Comparison of ENCODE assay signal across 1 cellular context in genomic region chr6:41549673-41550072, GRCh38.
TF ChIP-seq lines count a peak whose summit lies in the region.

No MANE protein-coding gene starts in this region.

TF ChIP-seq in GM12878, 131 proteins besides CTCF, POLR2A, EP300 and RAD21:
- TF ChIP-seq MEF2A (IDR thresholded peaks at IDR 0.05; ENCODE audit: insufficient read depth, low read depth, low read length) (no peak), ATF2 (IDR thresholded peaks at IDR 0.05; ENCODE audit: low read length) (no peak), ZNF622 (IDR thresholded peaks at IDR 0.05) (no peak), SIX5 (IDR thresholded peaks at IDR 0.05; ENCODE audit: low read depth, low read length, severe bottlenecking) (no peak), RUNX3 (IDR thresholded peaks at IDR 0.05; ENCODE audit: low read length) (no peak), YY1 (IDR thresholded peaks at IDR 0.05; ENCODE audit: low read depth, low read length) (no peak), LARP7 (IDR thresholded peaks at IDR 0.05) (no peak), IRF3 (IDR thresholded peaks at IDR 0.05) (no peak), SRF (IDR thresholded peaks at IDR 0.05; ENCODE audit: low read depth in 2 of 2, low read length in 2 of 2) (no peak), MTA2 (IDR thresholded peaks at IDR 0.05; ENCODE audit: low read depth) (no peak), NR2C2 (IDR thresholded peaks at IDR 0.05; ENCODE audit: borderline replicate concordance, control insufficient read depth, insufficient read length, low read depth) (no peak)
